ENCODE assay signal across 1 cellular context in genomic region chr11:2562897-2563215, GRCh38.
TF ChIP-seq lines count a peak whose summit lies in the region.

No MANE protein-coding gene starts in this region.

TF ChIP-seq in HepG2, 621 proteins besides CTCF, POLR2A, EP300 and RAD21 (continued from another document):
- TF ChIP-seq HMGXB4 (CRISPR knock-in tag; IDR thresholded peaks at IDR 0.05; ENCODE audit: borderline replicate concordance in 1 of 2, low read depth in 1 of 2) (0 out of 4 replicates have a peak, but pooled peaks of 1 of the 2 experiments have one; percentile 4), KDM1A (CRISPR knock-in tag; IDR thresholded peaks at IDR 0.05) (no peak), STAG1 (CRISPR knock-in tag; IDR thresholded peaks at IDR 0.05) (no peak), CCDC6 (CRISPR knock-in tag; IDR thresholded peaks at IDR 0.05) (no peak), GABPA (IDR thresholded peaks at IDR 0.05; ENCODE audit: low read depth, low read length) (no peak), GABPA (CRISPR knock-in tag; IDR thresholded peaks at IDR 0.05; ENCODE audit: low read depth) (0 out of 2 replicates have a peak, but pooled peaks have one; percentile 9), DNMT1 (CRISPR knock-in tag; IDR thresholded peaks at IDR 0.05) (no peak), ZNF724P (CRISPR knock-in tag; IDR thresholded peaks at IDR 0.05; ENCODE audit: borderline replicate concordance) (no peak), ERF (CRISPR knock-in tag; IDR thresholded peaks at IDR 0.05) (no peak)
